In genomic region chr1:206890690-206891089, GRCh38 we compare ENCODE assay signal across 10 cellular contexts. TPM values are rescaled to one million over a fixed set of nuclear protein-coding genes. Genes with fewer than 3 reads are reported as not detected.
DNase-seq lines count a peak whose midpoint lies in the region; ATAC-seq and TF ChIP-seq lines count a peak whose summit lies in the region.
"Had no signal": no experiment of that assay in that cellular context is flagged by ENCODE, and none has a peak within 500 bp of the region (broad histone marks: within the 10 kb centered on the region; RNA-seq: fewer than 3 reads in every experiment).

No MANE protein-coding gene starts in this region.

- TF ChIP-seq CTCF in body of pancreas (IDR thresholded peaks at IDR 0.05), result no peak

- TF ChIP-seq POLR2A in body of pancreas (IDR thresholded peaks at IDR 0.05), result no peak

- DNase-seq in COLO829 (ENCODE audit: low spot score) (peak; percentile 96), MG63 (peak; percentile 82), body of pancreas (peak in 1 of 4 donors; percentile 40), myocyte (ENCODE audit: low read depth) (peak; percentile 39), pons (ENCODE audit: low spot score) (no peak)
- DNase-seq: amniotic stem cell; stimulated activated naive CD8-positive, alpha-beta T cell treated with anti-CD3 and anti-CD28 coated beads, Interleukin-15, Interleukin-2, amounts not matched to agents 100 U/mL and 50 U/mL, for 24 hours had no signal

- H3K27me3 ChIP-seq in MG63, result no peaks in the 10 kb centered on the region
- no peaks in the 10 kb centered on the region for H3K27me3 ChIP-seq in body of pancreas

- H3K9me3 ChIP-seq in MG63 (no peaks in the 10 kb centered on the region), body of pancreas (no peaks in the 10 kb centered on the region)

- H3K4me3 ChIP-seq in MG63, result peak overlapping the region; percentile 3; the same call in 1 of the 2 replicates
- no peak overlapping the region for H3K4me3 ChIP-seq in body of pancreas

- H3K4me1 ChIP-seq in body of pancreas, result peaks cover 19% of the 10 kb centered on the region

- no peaks in the 10 kb centered on the region for H3K36me3 ChIP-seq in MG63
- no peaks in the 10 kb centered on the region for H3K36me3 ChIP-seq in body of pancreas (replicated peaks in 1 of 2; ENCODE audit: insufficient read depth in 1 of 2, low read depth in 2 of 2)

- H3K27ac ChIP-seq in body of pancreas, result peak overlapping the region in 2 of 4 donors; percentile 32 to 55

- ATAC-seq in body of pancreas, result peak; percentile 63
- ATAC-seq in HG03571 (IDR thresholded peaks at IDR 0.05; ENCODE audit: unreplicated experiment), result no peak
- ATAC-seq in GM18511 (IDR thresholded peaks at IDR 0.05; ENCODE audit: unreplicated experiment), result no peak
- no peak for ATAC-seq in GM19328 (IDR thresholded peaks at IDR 0.05; ENCODE audit: unreplicated experiment)

- intact Hi-C loops in body of pancreas (cut with DNase I), result no loop called here

- WGBS in body of pancreas, 2 donors, result 49 to 60% methylated on average over 12 of the region's 12 CpGs

RNA-seq across cellular contexts. Expression of gene IL24, which starts 6.6 kb away (rescaled TPM):
- not detected in 2 replicates for total RNA-seq in MG63 (2014; rRNA removed; shearing (Covaris generic); ENCODE audit: low replicate concordance)
- not detected for total RNA-seq in body of pancreas
- not detected in 2 replicates for total RNA-seq in myocyte
- polyA plus RNA-seq in myocyte (2012), result not detected

RNA-seq across cellular contexts. Expression of gene IL20, which starts 25.3 kb away (rescaled TPM):
- total RNA-seq in MG63 (2014; rRNA removed; shearing (Covaris generic); ENCODE audit: low replicate concordance), result not detected in 2 replicates
- total RNA-seq in body of pancreas, result not detected
- not detected in 2 replicates for total RNA-seq in myocyte
- not detected for polyA plus RNA-seq in myocyte (2012)

RNA-seq across cellular contexts. Expression of gene FCMR, which starts 31.1 kb away (rescaled TPM):
- total RNA-seq in MG63 (2014; rRNA removed; shearing (Covaris generic); ENCODE audit: low replicate concordance), result 0.36 TPM in 1 of 2 replicates, not detected in the other
- 1 to 10 TPM in 1 of 2 donors, not detected in 1; 2.3 TPM for total RNA-seq in body of pancreas
- total RNA-seq in myocyte, result not detected in 2 replicates
- not detected for polyA plus RNA-seq in myocyte (2012)

RNA-seq across cellular contexts. Expression of gene PIGR, which starts 55.6 kb away (rescaled TPM):
- not detected in 2 replicates for total RNA-seq in MG63 (2014; rRNA removed; shearing (Covaris generic); ENCODE audit: low replicate concordance)
- total RNA-seq in body of pancreas (10 to 100 TPM; 14.8 to 45.1 TPM), myocyte (not detected in 2 replicates)
- polyA plus RNA-seq in myocyte (2012), result not detected
